ENCODE assay signal across 2 cellular contexts in genomic region chr2:110056009-110056408, GRCh38. TPM values are rescaled to one million over a fixed set of nuclear protein-coding genes. Genes with fewer than 3 reads are reported as not detected.
"Had no signal": no experiment of that assay in that cellular context is flagged by ENCODE, and none has a peak within 500 bp of the region (broad histone marks: within the 10 kb centered on the region; RNA-seq: fewer than 3 reads in every experiment).

No MANE protein-coding gene starts in this region.

RNA-seq across cellular contexts. Expression of gene MALL, which starts 59.6 kb away (rescaled TPM):
- polyA plus RNA-seq: IgD-negative memory B cell, K562 had no signal
